In genomic region chr1:155856975-155857930, GRCh38 we compare ENCODE assay signal across 8 cellular contexts. TPM values are rescaled to one million over a fixed set of nuclear protein-coding genes. Genes with fewer than 3 reads are reported as not detected.
DNase-seq lines count a peak whose midpoint lies in the region; ATAC-seq and TF ChIP-seq lines count a peak whose summit lies in the region.

GON4L (minus strand) TSS chr1:155857214; CDS start chr1:155853780, 3,434 bp downstream.

- H3K27ac ChIP-seq in adrenal gland (peak within 1 kb of the TSS in 4 of 5 donors; percentile 53 to 89 (median 75)), trophoblast cell (ENCODE audit: low read depth, low read length) (peak within 1 kb of the TSS; percentile 6), tibial nerve (peak within 1 kb of the TSS; percentile 81 to 94 (median 84))

- peak within 1 kb of the TSS; percentile 82 for H3K14ac ChIP-seq in trophoblast cell (ENCODE audit: low read length)

- H3K4me3 ChIP-seq in adrenal gland, result peak within 1 kb of the TSS in 3 of 4 donors; percentile 36 to 64 (median 48)
- H3K4me3 ChIP-seq in trophoblast cell (ENCODE audit: low read depth, low read length), result peak within 1 kb of the TSS; percentile 94
- H3K4me3 ChIP-seq in tibial nerve, result peak within 1 kb of the TSS; percentile 56 to 88 (median 67)

- H4K12ac ChIP-seq in trophoblast cell (ENCODE audit: low read depth, low read length), result peak within 1 kb of the TSS; percentile 80

- H4K8ac ChIP-seq in trophoblast cell (ENCODE audit: low read depth, low read length), result peak within 1 kb of the TSS; percentile 89

- H3K79me2 ChIP-seq in trophoblast cell (ENCODE audit: control insufficient read depth, insufficient read depth, low read length, poor library complexity), result peaks cover 5% of the 10 kb centered on the region

- no peaks in the 10 kb centered on the region for H3K9me3 ChIP-seq in adrenal gland (replicated peaks in 1 of 3)
- H3K9me3 ChIP-seq in trophoblast cell (ENCODE audit: insufficient read depth, low read depth, low read length), result no peaks in the 10 kb centered on the region
- H3K9me3 ChIP-seq in tibial nerve, result no peaks in the 10 kb centered on the region

- peaks cover 0 to 25% of the 10 kb centered on the region in 2 donors for H3K36me3 ChIP-seq in adrenal gland (replicated peaks in 1 of 2)
- peaks cover 16 to 21% of the 10 kb centered on the region in 2 experiments for H3K36me3 ChIP-seq in trophoblast cell (ENCODE audit: control insufficient read depth in 1 of 2, insufficient read depth in 2 of 2, low read length in 2 of 2)
- H3K36me3 ChIP-seq in tibial nerve, result peaks cover 0 to 30% (median 14%) of the 10 kb centered on the region in 3 donors

- WGBS in adrenal gland, 4 donors, result 14 to 20% (median 17%) methylated on average over 37 to 46 of the region's 46 CpGs
- no CpG with 5 or more reads among the region's 46 CpGs for WGBS in trophoblast cell (ENCODE audit: extremely low coverage, insufficient coverage, insufficient read length)
- WGBS in tibial nerve, 2 donors, result 22 to 24% methylated on average over 46 of the region's 46 CpGs

- H3K4ac ChIP-seq in trophoblast cell (ENCODE audit: low read depth, low read length), result peak within 1 kb of the TSS; percentile 84

- peak within 1 kb of the TSS; percentile 71 for H4K91ac ChIP-seq in trophoblast cell (ENCODE audit: low read depth, low read length)

- H3K79me1 ChIP-seq in trophoblast cell (ENCODE audit: low read length), result peaks cover 4% of the 10 kb centered on the region

- peak within 1 kb of the TSS; percentile 62 for H3K18ac ChIP-seq in trophoblast cell (ENCODE audit: low read length)

- ATAC-seq in HG02798 (IDR thresholded peaks at IDR 0.05; ENCODE audit: poor library complexity, unreplicated experiment), result peak; percentile 69

- H2AK5ac ChIP-seq in trophoblast cell (ENCODE audit: low read length), result peak within 1 kb of the TSS; percentile 13

- TF ChIP-seq CTCF in GM10266 (IDR thresholded peaks at IDR 0.05; ENCODE audit: control insufficient read depth, insufficient read depth, low read depth, missing control alignments), result no peak
- TF ChIP-seq CTCF in adrenal gland (IDR thresholded peaks at IDR 0.05), result no peak
- TF ChIP-seq CTCF in tibial nerve (IDR thresholded peaks at IDR 0.05), result peak in 1 of 5 experiments; percentile 26

- peak within 1 kb of the TSS; percentile 43 for H2BK120ac ChIP-seq in trophoblast cell (ENCODE audit: insufficient read depth, low read length, poor library complexity)

- peaks cover 7 to 10% of the 10 kb centered on the region in 2 donors for H3K4me1 ChIP-seq in adrenal gland (replicated peaks in 1 of 2)
- H3K4me1 ChIP-seq in trophoblast cell (ENCODE audit: control insufficient read depth in 1 of 2, insufficient read depth in 2 of 2, low read length in 2 of 2), result peaks cover 0 to 4% of the 10 kb centered on the region in 2 experiments
- peaks cover 0 to 61% (median 17%) of the 10 kb centered on the region in 4 donors for H3K4me1 ChIP-seq in tibial nerve

- H3K23ac ChIP-seq in trophoblast cell (ENCODE audit: low read length), result no peak within 1 kb of the TSS

- TF ChIP-seq POLR2A in adrenal gland (IDR thresholded peaks at IDR 0.05) (peak in 1 of 2 donors; percentile 69), tibial nerve (IDR thresholded peaks at IDR 0.05) (peak in 1 of 2 donors; percentile 65)

- intact Hi-C loops in T-helper 1 cell treated with Interleukin-12 subunit alpha and Interleukin-12 subunit beta and Interleukin-4 antibody, amounts not matched to agents 30 ng/mL and 1 ng/mL, for 36 hours (cut with micrococcal nuclease), result loop anchor here (1.0 to 10.0 kb wide), 10 partner anchors 164 to 885 kb away; partner anchors contain the start of genes ASH1L, CLK2, LAMTOR2 and MEF2D
- intact Hi-C loops in adrenal gland (cut with DNase I), result no loop called here
- intact Hi-C loops in cardiac septum (cut with DNase I), result no loop called here

- peak within 1 kb of the TSS; percentile 83 for H3K4me2 ChIP-seq in trophoblast cell (ENCODE audit: low read length)

- DNase-seq in GM10266 (ENCODE audit: extremely low spot score), result peak; percentile 86
- peak; percentile 99 for DNase-seq in NCI-H1694 (lab: John Stamatoyannopoulos, UW)
- peak; percentile 87 to 95 (median 91) for DNase-seq in adrenal gland
- DNase-seq in cardiac septum (ENCODE audit: low spot score), result peak; percentile 94
- DNase-seq in trophoblast cell, result peak; percentile 91 to 97
- peak; percentile 69 to 79 for DNase-seq in tibial nerve (ENCODE audit: low spot score in 2 of 2)

- no peak within 1 kb of the TSS for H2BK5ac ChIP-seq in trophoblast cell (ENCODE audit: low read depth, low read length, poor library complexity)

- H3K9ac ChIP-seq in trophoblast cell (ENCODE audit: low read length), result peak within 1 kb of the TSS; percentile 90

- TF ChIP-seq EP300 in tibial nerve (IDR thresholded peaks at IDR 0.05), result peak; percentile 92 to 95

- peak within 1 kb of the TSS; percentile 71 for H2AFZ ChIP-seq in trophoblast cell (ENCODE audit: insufficient read depth, low read length, poor library complexity)

- H3K27me3 ChIP-seq in adrenal gland (no peaks in the 10 kb centered on the region), trophoblast cell (ENCODE audit: insufficient read depth, low read length) (no peaks in the 10 kb centered on the region), tibial nerve (no peaks in the 10 kb centered on the region)

- no peak within 1 kb of the TSS for H2BK12ac ChIP-seq in trophoblast cell (ENCODE audit: low read length)

RNA-seq across cellular contexts. Expression of gene GON4L, which starts in this region (rescaled TPM):
- total RNA-seq in T-helper 1 cell treated with Interleukin-12 subunit alpha and Interleukin-12 subunit beta and Interleukin-4 antibody, amounts not matched to agents 30 ng/mL and 1 ng/mL, for 36 hours, result 85.8 and 90.6 TPM in 2 replicates
- 10 to 100 TPM; 13.7 to 41.7 (median 35.0) TPM for total RNA-seq in adrenal gland
- polyA plus RNA-seq in adrenal gland, result 10 to 100 TPM; 22.4 to 40.3 (median 32.8) TPM
- total RNA-seq in cardiac septum, result 29.5 TPM
- polyA plus RNA-seq in trophoblast cell (2013), result 19.0 and 19.1 TPM in 2 replicates
- 10 to 100 TPM; 53.3 to 88.2 (median 66.2) TPM for total RNA-seq in tibial nerve

Comparison
In these comparisons a context has a peak if more than half of its experiments do, and no peak if none do; other contexts are left out.
1. Peak in every context shown above with its lines: DNase-seq, ATAC-seq, H3K4me3 ChIP-seq and H3K27ac ChIP-seq.
2. H3K27ac ChIP-seq: peak in every context shown above with its lines; median percentile 84 in tibial nerve; 75 in adrenal gland; 6 in trophoblast cell.